1 cellular context compared by ENCODE assay signal in the genomic region with DNA sequence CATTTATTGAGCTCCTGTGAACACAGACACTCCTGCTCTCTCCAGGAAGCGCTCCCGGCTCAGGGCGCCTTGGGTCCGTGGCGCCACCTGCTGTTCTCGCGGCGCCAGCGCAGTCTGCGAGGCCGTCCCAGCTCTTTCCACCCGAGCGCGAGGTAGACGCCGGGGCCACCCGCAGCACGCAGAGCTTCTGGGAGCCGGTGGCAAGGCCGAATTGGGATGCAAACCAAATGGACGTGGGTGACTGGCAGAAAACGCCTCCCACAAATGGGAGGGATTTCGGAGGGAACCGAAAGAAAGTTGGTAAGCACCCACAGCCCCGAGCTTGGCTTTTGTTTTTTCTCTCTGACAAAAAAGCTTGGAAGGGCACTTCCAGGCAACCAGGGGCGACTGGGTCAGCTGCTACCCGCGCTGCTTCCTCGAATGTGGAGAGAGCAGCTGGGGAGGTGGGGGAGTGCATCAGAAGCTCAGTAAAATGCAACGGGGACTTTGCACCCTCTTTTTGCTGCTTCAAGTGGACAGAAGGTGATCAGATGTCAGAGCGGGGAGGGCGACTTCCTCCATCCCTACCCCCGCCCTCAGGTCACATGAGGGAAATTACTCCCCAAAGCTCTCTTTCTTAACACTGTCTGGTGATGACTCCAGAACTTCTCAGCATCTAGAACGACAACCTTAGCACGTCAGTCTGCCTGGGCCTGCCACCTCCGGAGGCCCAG.
A peak's percentile ranks its signal among the peaks of the same experiment; 100 is the strongest.
TF ChIP-seq lines count a peak whose summit lies in the region.

No MANE protein-coding gene starts in this region.

TF ChIP-seq in HepG2, 621 proteins besides CTCF, POLR2A, EP300 and RAD21 (continued from another document and continues in another):
- TF ChIP-seq, protein P1, sequence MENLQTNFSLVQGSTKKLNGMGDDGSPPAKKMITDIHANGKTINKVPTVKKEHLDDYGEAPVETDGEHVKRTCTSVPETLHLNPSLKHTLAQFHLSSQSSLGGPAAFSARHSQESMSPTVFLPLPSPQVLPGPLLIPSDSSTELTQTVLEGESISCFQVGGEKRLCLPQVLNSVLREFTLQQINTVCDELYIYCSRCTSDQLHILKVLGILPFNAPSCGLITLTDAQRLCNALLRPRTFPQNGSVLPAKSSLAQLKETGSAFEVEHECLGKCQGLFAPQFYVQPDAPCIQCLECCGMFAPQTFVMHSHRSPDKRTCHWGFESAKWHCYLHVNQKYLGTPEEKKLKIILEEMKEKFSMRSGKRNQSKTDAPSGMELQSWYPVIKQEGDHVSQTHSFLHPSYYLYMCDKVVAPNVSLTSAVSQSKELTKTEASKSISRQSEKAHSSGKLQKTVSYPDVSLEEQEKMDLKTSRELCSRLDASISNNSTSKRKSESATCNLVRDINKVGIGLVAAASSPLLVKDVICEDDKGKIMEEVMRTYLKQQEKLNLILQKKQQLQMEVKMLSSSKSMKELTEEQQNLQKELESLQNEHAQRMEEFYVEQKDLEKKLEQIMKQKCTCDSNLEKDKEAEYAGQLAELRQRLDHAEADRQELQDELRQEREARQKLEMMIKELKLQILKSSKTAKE (CRISPR knock-in tag; IDR thresholded peaks at IDR 0.05; ENCODE audit: borderline replicate concordance): no peak
- 0 out of 2 replicates have a peak, but pooled peaks have one; percentile 40 for TF ChIP-seq ZNF235 (CRISPR knock-in tag; IDR thresholded peaks at IDR 0.05; ENCODE audit: borderline replicate concordance)
- TF ChIP-seq ZNF20 (CRISPR knock-in tag; IDR thresholded peaks at IDR 0.05): no peak
- peak; percentile 55; the same call in 1 of the 2 replicates for TF ChIP-seq SP4 (CRISPR knock-in tag; IDR thresholded peaks at IDR 0.05)
- TF ChIP-seq HMGA1 (CRISPR knock-in tag; conservative IDR thresholded peaks at IDR 0.05): no peak
- TF ChIP-seq ZNF614 (CRISPR knock-in tag; IDR thresholded peaks at IDR 0.05; ENCODE audit: borderline replicate concordance): peak; percentile 60; the same call in 1 of the 2 replicates
- peak; percentile 83 for TF ChIP-seq BCL6 (CRISPR knock-in tag; IDR thresholded peaks at IDR 0.05)
- TF ChIP-seq ZSCAN30 (CRISPR knock-in tag; IDR thresholded peaks at IDR 0.05): no peak
- TF ChIP-seq TRIM24 (CRISPR knock-in tag; IDR thresholded peaks at IDR 0.05): no peak
- no peak for TF ChIP-seq EED (CRISPR knock-in tag; IDR thresholded peaks at IDR 0.05)
- TF ChIP-seq EEA1 (CRISPR knock-in tag; IDR thresholded peaks at IDR 0.05; ENCODE audit: borderline replicate concordance): no peak
- no peak for TF ChIP-seq ZNF780A (CRISPR knock-in tag; IDR thresholded peaks at IDR 0.05)
- TF ChIP-seq NFYB (CRISPR knock-in tag; IDR thresholded peaks at IDR 0.05): peak; percentile 39; the same call in 1 of the 2 replicates
- TF ChIP-seq TEAD3 (CRISPR knock-in tag; optimal IDR thresholded peaks at IDR 0.05; ENCODE audit: borderline replicate concordance): peak; percentile 66
- peak; percentile 74 for TF ChIP-seq SMC3 (IDR thresholded peaks at IDR 0.05; ENCODE audit: low read length)
- TF ChIP-seq PAF1 (CRISPR knock-in tag; IDR thresholded peaks at IDR 0.05): no peak
- TF ChIP-seq MTA1 (CRISPR knock-in tag; IDR thresholded peaks at IDR 0.05; ENCODE audit: borderline replicate concordance): peak; percentile 72; the same call in 1 of the 2 replicates
- peak; percentile 67 for TF ChIP-seq SPEN (CRISPR knock-in tag; IDR thresholded peaks at IDR 0.05; ENCODE audit: low read depth)
- no peak for TF ChIP-seq GPN1 (CRISPR knock-in tag; IDR thresholded peaks at IDR 0.05; ENCODE audit: borderline replicate concordance)
- no peak for TF ChIP-seq SATB2 (CRISPR knock-in tag; IDR thresholded peaks at IDR 0.05)
- no peak for TF ChIP-seq ZNF737 (CRISPR knock-in tag; IDR thresholded peaks at IDR 0.05; ENCODE audit: borderline replicate concordance)
- no peak for TF ChIP-seq HNRNPK (IDR thresholded peaks at IDR 0.05; ENCODE audit: low read depth, low read length, poor library complexity, severe bottlenecking)
- no peak for TF ChIP-seq SIN3B (IDR thresholded peaks at IDR 0.05; ENCODE audit: low read length)
- TF ChIP-seq ZFP1 (CRISPR knock-in tag; IDR thresholded peaks at IDR 0.05): 0 out of 2 replicates have a peak, but pooled peaks have one; percentile 77
- 0 out of 2 replicates have a peak, but pooled peaks have one; percentile 52 for TF ChIP-seq ZNF747 (CRISPR knock-in tag; IDR thresholded peaks at IDR 0.05; ENCODE audit: borderline replicate concordance)
- 0 out of 2 replicates have a peak, but pooled peaks have one; percentile 54 for TF ChIP-seq ZBTB7B (CRISPR knock-in tag; IDR thresholded peaks at IDR 0.05)
- TF ChIP-seq ZNF264 (CRISPR knock-in tag; IDR thresholded peaks at IDR 0.05): no peak; the same call in 1 of the 2 replicates
- TF ChIP-seq, protein P2, sequence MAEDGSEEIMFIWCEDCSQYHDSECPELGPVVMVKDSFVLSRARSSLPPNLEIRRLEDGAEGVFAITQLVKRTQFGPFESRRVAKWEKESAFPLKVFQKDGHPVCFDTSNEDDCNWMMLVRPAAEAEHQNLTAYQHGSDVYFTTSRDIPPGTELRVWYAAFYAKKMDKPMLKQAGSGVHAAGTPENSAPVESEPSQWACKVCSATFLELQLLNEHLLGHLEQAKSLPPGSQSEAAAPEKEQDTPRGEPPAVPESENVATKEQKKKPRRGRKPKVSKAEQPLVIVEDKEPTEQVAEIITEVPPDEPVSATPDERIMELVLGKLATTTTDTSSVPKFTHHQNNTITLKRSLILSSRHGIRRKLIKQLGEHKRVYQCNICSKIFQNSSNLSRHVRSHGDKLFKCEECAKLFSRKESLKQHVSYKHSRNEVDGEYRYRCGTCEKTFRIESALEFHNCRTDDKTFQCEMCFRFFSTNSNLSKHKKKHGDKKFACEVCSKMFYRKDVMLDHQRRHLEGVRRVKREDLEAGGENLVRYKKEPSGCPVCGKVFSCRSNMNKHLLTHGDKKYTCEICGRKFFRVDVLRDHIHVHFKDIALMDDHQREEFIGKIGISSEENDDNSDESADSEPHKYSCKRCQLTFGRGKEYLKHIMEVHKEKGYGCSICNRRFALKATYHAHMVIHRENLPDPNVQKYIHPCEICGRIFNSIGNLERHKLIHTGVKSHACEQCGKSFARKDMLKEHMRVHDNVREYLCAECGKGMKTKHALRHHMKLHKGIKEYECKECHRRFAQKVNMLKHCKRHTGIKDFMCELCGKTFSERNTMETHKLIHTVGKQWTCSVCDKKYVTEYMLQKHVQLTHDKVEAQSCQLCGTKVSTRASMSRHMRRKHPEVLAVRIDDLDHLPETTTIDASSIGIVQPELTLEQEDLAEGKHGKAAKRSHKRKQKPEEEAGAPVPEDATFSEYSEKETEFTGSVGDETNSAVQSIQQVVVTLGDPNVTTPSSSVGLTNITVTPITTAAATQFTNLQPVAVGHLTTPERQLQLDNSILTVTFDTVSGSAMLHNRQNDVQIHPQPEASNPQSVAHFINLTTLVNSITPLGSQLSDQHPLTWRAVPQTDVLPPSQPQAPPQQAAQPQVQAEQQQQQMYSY (CRISPR knock-in tag; IDR thresholded peaks at IDR 0.05): no peak
- no peak for TF ChIP-seq NONO (IDR thresholded peaks at IDR 0.05)
- TF ChIP-seq NONO (CRISPR knock-in tag; conservative IDR thresholded peaks at IDR 0.05): peak; percentile 89
- TF ChIP-seq, protein P3, sequence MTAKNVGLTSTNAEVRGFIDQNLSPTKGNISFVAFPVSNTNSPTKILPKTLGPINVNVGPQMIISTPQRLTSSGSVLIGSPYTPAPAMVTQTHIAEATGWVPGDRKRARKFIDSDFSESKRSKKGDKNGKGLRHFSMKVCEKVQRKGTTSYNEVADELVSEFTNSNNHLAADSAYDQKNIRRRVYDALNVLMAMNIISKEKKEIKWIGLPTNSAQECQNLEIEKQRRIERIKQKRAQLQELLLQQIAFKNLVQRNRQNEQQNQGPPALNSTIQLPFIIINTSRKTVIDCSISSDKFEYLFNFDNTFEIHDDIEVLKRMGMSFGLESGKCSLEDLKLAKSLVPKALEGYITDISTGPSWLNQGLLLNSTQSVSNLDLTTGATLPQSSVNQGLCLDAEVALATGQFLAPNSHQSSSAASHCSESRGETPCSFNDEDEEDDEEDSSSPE (CRISPR knock-in tag; IDR thresholded peaks at IDR 0.05): peak; percentile 65
- TF ChIP-seq, protein P4, sequence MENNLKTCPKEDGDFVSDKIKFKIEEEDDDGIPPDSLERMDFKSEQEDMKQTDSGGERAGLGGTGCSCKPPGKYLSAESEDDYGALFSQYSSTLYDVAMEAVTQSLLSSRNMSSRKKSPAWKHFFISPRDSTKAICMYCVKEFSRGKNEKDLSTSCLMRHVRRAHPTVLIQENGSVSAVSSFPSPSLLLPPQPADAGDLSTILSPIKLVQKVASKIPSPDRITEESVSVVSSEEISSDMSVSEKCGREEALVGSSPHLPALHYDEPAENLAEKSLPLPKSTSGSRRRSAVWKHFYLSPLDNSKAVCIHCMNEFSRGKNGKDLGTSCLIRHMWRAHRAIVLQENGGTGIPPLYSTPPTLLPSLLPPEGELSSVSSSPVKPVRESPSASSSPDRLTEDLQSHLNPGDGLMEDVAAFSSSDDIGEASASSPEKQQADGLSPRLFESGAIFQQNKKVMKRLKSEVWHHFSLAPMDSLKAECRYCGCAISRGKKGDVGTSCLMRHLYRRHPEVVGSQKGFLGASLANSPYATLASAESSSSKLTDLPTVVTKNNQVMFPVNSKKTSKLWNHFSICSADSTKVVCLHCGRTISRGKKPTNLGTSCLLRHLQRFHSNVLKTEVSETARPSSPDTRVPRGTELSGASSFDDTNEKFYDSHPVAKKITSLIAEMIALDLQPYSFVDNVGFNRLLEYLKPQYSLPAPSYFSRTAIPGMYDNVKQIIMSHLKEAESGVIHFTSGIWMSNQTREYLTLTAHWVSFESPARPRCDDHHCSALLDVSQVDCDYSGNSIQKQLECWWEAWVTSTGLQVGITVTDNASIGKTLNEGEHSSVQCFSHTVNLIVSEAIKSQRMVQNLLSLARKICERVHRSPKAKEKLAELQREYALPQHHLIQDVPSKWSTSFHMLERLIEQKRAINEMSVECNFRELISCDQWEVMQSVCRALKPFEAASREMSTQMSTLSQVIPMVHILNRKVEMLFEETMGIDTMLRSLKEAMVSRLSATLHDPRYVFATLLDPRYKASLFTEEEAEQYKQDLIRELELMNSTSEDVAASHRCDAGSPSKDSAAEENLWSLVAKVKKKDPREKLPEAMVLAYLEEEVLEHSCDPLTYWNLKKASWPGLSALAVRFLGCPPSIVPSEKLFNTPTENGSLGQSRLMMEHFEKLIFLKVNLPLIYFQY (CRISPR knock-in tag; IDR thresholded peaks at IDR 0.05; ENCODE audit: borderline replicate concordance): peak; percentile 68; the same call in 1 of the 2 replicates
- no peak for TF ChIP-seq HOXA7 (CRISPR knock-in tag; IDR thresholded peaks at IDR 0.05)
- TF ChIP-seq, protein P5, sequence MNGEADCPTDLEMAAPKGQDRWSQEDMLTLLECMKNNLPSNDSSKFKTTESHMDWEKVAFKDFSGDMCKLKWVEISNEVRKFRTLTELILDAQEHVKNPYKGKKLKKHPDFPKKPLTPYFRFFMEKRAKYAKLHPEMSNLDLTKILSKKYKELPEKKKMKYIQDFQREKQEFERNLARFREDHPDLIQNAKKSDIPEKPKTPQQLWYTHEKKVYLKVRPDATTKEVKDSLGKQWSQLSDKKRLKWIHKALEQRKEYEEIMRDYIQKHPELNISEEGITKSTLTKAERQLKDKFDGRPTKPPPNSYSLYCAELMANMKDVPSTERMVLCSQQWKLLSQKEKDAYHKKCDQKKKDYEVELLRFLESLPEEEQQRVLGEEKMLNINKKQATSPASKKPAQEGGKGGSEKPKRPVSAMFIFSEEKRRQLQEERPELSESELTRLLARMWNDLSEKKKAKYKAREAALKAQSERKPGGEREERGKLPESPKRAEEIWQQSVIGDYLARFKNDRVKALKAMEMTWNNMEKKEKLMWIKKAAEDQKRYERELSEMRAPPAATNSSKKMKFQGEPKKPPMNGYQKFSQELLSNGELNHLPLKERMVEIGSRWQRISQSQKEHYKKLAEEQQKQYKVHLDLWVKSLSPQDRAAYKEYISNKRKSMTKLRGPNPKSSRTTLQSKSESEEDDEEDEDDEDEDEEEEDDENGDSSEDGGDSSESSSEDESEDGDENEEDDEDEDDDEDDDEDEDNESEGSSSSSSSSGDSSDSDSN (CRISPR knock-in tag; IDR thresholded peaks at IDR 0.05): peak; percentile 85
- peak; percentile 69; the same call in 1 of the 2 replicates for TF ChIP-seq NFKB2 (CRISPR knock-in tag; IDR thresholded peaks at IDR 0.05; ENCODE audit: borderline replicate concordance)
- TF ChIP-seq, protein P6, sequence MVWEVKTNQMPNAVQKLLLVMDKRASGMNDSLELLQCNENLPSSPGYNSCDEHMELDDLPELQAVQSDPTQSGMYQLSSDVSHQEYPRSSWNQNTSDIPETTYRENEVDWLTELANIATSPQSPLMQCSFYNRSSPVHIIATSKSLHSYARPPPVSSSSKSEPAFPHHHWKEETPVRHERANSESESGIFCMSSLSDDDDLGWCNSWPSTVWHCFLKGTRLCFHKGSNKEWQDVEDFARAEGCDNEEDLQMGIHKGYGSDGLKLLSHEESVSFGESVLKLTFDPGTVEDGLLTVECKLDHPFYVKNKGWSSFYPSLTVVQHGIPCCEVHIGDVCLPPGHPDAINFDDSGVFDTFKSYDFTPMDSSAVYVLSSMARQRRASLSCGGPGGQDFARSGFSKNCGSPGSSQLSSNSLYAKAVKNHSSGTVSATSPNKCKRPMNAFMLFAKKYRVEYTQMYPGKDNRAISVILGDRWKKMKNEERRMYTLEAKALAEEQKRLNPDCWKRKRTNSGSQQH (CRISPR knock-in tag; IDR thresholded peaks at IDR 0.05; ENCODE audit: low read depth): 0 out of 2 replicates have a peak, but pooled peaks have one; percentile 58
- peak; percentile 53 for TF ChIP-seq ZNF781 (CRISPR knock-in tag; IDR thresholded peaks at IDR 0.05; ENCODE audit: borderline replicate concordance, not compliant biosample characterization)
- peak; percentile 47 for TF ChIP-seq ZNF883 (CRISPR knock-in tag; IDR thresholded peaks at IDR 0.05; ENCODE audit: not compliant biosample characterization)
- TF ChIP-seq, protein P7, sequence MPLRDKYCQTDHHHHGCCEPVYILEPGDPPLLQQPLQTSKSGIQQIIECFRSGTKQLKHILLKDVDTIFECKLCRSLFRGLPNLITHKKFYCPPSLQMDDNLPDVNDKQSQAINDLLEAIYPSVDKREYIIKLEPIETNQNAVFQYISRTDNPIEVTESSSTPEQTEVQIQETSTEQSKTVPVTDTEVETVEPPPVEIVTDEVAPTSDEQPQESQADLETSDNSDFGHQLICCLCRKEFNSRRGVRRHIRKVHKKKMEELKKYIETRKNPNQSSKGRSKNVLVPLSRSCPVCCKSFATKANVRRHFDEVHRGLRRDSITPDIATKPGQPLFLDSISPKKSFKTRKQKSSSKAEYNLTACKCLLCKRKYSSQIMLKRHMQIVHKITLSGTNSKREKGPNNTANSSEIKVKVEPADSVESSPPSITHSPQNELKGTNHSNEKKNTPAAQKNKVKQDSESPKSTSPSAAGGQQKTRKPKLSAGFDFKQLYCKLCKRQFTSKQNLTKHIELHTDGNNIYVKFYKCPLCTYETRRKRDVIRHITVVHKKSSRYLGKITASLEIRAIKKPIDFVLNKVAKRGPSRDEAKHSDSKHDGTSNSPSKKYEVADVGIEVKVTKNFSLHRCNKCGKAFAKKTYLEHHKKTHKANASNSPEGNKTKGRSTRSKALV (CRISPR knock-in tag; IDR thresholded peaks at IDR 0.05): no peak; the same call in 1 of the 2 replicates
